1 cellular context compared by ENCODE assay signal in the genomic region with DNA sequence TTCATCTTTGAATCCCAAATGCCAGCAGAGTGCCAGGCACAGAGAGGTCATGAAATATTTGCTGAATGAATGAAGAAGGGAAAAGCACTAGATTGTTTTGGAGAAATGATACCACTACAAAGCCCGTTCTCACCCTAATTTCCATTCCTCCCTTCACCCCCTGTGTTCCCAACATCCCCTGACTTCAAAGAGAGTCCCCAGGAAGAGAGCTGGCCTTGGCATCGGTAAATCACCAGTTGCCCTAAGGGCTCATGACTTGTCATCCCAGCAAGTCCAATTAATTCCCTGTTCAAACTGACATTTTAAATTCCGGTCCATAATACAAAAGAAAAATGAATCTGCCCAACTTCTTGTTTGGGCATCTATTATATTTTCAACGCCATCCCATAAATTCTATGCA.
TF ChIP-seq lines count a peak whose summit lies in the region.

No MANE protein-coding gene starts in this region.

TF ChIP-seq in IMR-90, 13 proteins besides CTCF, POLR2A, EP300 and RAD21:
- no peak for TF ChIP-seq RFX5 (IDR thresholded peaks at IDR 0.05; ENCODE audit: low read depth, low read length)
- no peak for TF ChIP-seq MXI1 (IDR thresholded peaks at IDR 0.05; ENCODE audit: borderline replicate concordance, low read depth, low read length)
- no peak for TF ChIP-seq CHD1 (IDR thresholded peaks at IDR 0.05; ENCODE audit: low read depth, low read length)
- no peak for TF ChIP-seq MAZ (IDR thresholded peaks at IDR 0.05; ENCODE audit: borderline replicate concordance, low read depth, low read length)
- no peak for TF ChIP-seq BHLHE40 (IDR thresholded peaks at IDR 0.05; ENCODE audit: low read depth, low read length)
- TF ChIP-seq RCOR1 (IDR thresholded peaks at IDR 0.05; ENCODE audit: insufficient replicate concordance, low read length): no peak
- TF ChIP-seq, protein P1, sequence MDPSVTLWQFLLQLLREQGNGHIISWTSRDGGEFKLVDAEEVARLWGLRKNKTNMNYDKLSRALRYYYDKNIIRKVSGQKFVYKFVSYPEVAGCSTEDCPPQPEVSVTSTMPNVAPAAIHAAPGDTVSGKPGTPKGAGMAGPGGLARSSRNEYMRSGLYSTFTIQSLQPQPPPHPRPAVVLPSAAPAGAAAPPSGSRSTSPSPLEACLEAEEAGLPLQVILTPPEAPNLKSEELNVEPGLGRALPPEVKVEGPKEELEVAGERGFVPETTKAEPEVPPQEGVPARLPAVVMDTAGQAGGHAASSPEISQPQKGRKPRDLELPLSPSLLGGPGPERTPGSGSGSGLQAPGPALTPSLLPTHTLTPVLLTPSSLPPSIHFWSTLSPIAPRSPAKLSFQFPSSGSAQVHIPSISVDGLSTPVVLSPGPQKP (IDR thresholded peaks at IDR 0.05; ENCODE audit: borderline replicate concordance, low read depth, low read length): no peak
- TF ChIP-seq NFE2L2 (IDR thresholded peaks at IDR 0.05; ENCODE audit: low read depth, low read length): no peak
- TF ChIP-seq FOS (IDR thresholded peaks at IDR 0.05; ENCODE audit: low read depth, low read length): no peak
- TF ChIP-seq, protein P2, sequence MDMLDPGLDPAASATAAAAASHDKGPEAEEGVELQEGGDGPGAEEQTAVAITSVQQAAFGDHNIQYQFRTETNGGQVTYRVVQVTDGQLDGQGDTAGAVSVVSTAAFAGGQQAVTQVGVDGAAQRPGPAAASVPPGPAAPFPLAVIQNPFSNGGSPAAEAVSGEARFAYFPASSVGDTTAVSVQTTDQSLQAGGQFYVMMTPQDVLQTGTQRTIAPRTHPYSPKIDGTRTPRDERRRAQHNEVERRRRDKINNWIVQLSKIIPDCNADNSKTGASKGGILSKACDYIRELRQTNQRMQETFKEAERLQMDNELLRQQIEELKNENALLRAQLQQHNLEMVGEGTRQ (IDR thresholded peaks at IDR 0.05; ENCODE audit: low read depth, low read length): no peak
- no peak for TF ChIP-seq SMC3 (IDR thresholded peaks at IDR 0.05; ENCODE audit: low read depth, low read length)
- TF ChIP-seq MAFK (IDR thresholded peaks at IDR 0.05; ENCODE audit: low read depth, low read length): no peak
- TF ChIP-seq CEBPB (IDR thresholded peaks at IDR 0.05; ENCODE audit: low read depth, low read length): no peak
